20 cellular contexts compared by ENCODE assay signal in the genomic region with DNA sequence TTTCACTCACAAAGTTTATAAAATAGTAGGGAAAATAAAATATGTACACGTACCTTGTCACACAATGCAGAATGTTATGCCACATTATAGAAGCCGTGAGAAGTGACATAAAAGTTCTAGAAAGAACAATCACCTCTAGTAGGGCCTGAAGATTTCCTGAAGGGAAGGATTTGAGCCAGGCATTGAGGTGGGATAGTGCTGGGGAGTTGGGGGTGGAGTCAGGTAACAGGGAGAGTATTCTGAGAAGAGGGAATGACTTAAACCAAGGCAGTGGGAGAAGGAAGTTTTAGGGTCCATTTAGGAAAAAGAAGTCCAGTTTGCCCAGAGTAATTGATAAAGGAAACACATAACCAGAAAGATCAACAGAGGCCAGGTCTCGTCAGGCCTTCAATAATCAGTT.
A peak's percentile ranks its signal among the peaks of the same experiment; 100 is the strongest.
DNase-seq lines count a peak whose midpoint lies in the region; ATAC-seq, FAIRE-seq and TF ChIP-seq lines count a peak whose summit lies in the region.
"Had no signal": no experiment of that assay in that cellular context is flagged by ENCODE, and none has a peak within 500 bp of the region (broad histone marks: within the 10 kb centered on the region; RNA-seq: fewer than 3 reads in every experiment).

No MANE protein-coding gene starts in this region.

- no peak overlapping the region for H2BK120ac ChIP-seq in H9 (ENCODE audit: low read depth, low read length, poor library complexity, severe bottlenecking)

- H3K4me3 Mint-ChIP-seq in activated naive CD4-positive, alpha-beta T cell treated with anti-CD3 and anti-CD28 coated beads, Interleukin-2, amount 10 ng/mL, durations not matched to agents 7 days and 5 days = no peak overlapping the region
- H3K4me3 Mint-ChIP-seq in H9 = no peak overlapping the region
- no peak overlapping the region for H3K4me3 Mint-ChIP-seq in activated naive CD8-positive, alpha-beta T cell treated with anti-CD3 and anti-CD28 coated beads, Interleukin-2, amount 50 U/mL, for 24 hours
- no peak overlapping the region for H3K4me3 Mint-ChIP-seq in stimulated activated effector memory CD8-positive, alpha-beta T cell treated with anti-CD3 and anti-CD28 coated beads, Interleukin-12 subunit alpha, Interleukin-12 subunit beta, amount 100 ng/mL, for 72 hours
- H3K4me3 Mint-ChIP-seq: CD8-positive, alpha-beta memory T cell had no signal

- DNase-seq in activated naive CD4-positive, alpha-beta T cell treated with anti-CD3 and anti-CD28 coated beads, Interleukin-2, amount 10 ng/mL, durations not matched to agents 7 days and 5 days = no peak
- DNase-seq in activated naive CD4-positive, alpha-beta T cell (lab: John Stamatoyannopoulos, UW) = no peak
- no peak for DNase-seq in H9
- no peak for DNase-seq in activated naive CD8-positive, alpha-beta T cell treated with anti-CD3 and anti-CD28 coated beads, Interleukin-2, amount 50 U/mL, for 24 hours
- DNase-seq in stimulated activated effector memory CD8-positive, alpha-beta T cell treated with anti-CD3 and anti-CD28 coated beads, Interleukin-12 subunit alpha, Interleukin-12 subunit beta, amount 100 ng/mL, for 72 hours (ENCODE audit: low spot score in 2 of 2) = no peak
- no peak for DNase-seq in H54 (ENCODE audit: insufficient read length, low spot score)
- DNase-seq in MM.1S = no peak
- DNase-seq: BE2C; CD8-positive, alpha-beta memory T cell; GF-D8; GOT3; MG63; NCI-H1105; NCI-H1694 treated with DMSO at 0.1 percent for 48 hours; NCI-H345; NCI-H526 treated with DMSO at 0.1 percent for 48 hours; NK-92 treated with Interleukin-12 subunit alpha and Interleukin-12 subunit beta, amount 100 ng/mL, for 24 hours had no signal

- no peak overlapping the region for H4K5ac ChIP-seq in H9 (ENCODE audit: insufficient read length, low read depth, low read length)

- no peak overlapping the region for H2BK12ac ChIP-seq in H9 (ENCODE audit: insufficient read length, low read depth, low read length)

- H3K9me3 Mint-ChIP-seq in activated naive CD4-positive, alpha-beta T cell treated with anti-CD3 and anti-CD28 coated beads, Interleukin-2, amount 10 ng/mL, durations not matched to agents 7 days and 5 days = no peaks in the 10 kb centered on the region
- H3K9me3 Mint-ChIP-seq in H9 = no peaks in the 10 kb centered on the region; a peak in 1 of 5 replicates
- H3K9me3 Mint-ChIP-seq in activated naive CD8-positive, alpha-beta T cell treated with anti-CD3 and anti-CD28 coated beads, Interleukin-2, amount 50 U/mL, for 24 hours = peaks cover 6% of the 10 kb centered on the region
- no peaks in the 10 kb centered on the region for H3K9me3 Mint-ChIP-seq in stimulated activated effector memory CD8-positive, alpha-beta T cell treated with anti-CD3 and anti-CD28 coated beads, Interleukin-12 subunit alpha, Interleukin-12 subunit beta, amount 100 ng/mL, for 72 hours
- H3K9me3 Mint-ChIP-seq: CD8-positive, alpha-beta memory T cell had no signal

- no peak overlapping the region for H3K27ac ChIP-seq in H9 (ENCODE audit: insufficient read length, low read depth, low read length)
- H3K27ac ChIP-seq in MM.1S (ENCODE audit: low read length) = no peak overlapping the region
- H3K27ac ChIP-seq: KMS-11, RWPE1 had no signal

- H3K9me2 ChIP-seq in MM.1S (replicated peaks; ENCODE audit: insufficient read depth, low read length) = no peaks in the 10 kb centered on the region

- CTCF ChIA-PET in activated naive CD4-positive, alpha-beta T cell treated with anti-CD3 and anti-CD28 coated beads, Interleukin-2, amount 10 ng/mL, durations not matched to agents 7 days and 5 days (lab: Charles Lee) = no interaction called here

- no peak overlapping the region for H3K4me3 ChIP-seq in MM.1S (ENCODE audit: low read length)
- H3K4me3 ChIP-seq: MG63 had no signal

- peaks cover 6% of the 10 kb centered on the region for H3K36me3 Mint-ChIP-seq in activated naive CD4-positive, alpha-beta T cell treated with anti-CD3 and anti-CD28 coated beads, Interleukin-2, amount 10 ng/mL, durations not matched to agents 7 days and 5 days
- H3K36me3 Mint-ChIP-seq in H9 (ENCODE audit: insufficient read depth in 1 of 3, low read depth in 3 of 3) = no peaks in the 10 kb centered on the region
- peaks cover 1% of the 10 kb centered on the region for H3K36me3 Mint-ChIP-seq in activated naive CD8-positive, alpha-beta T cell treated with anti-CD3 and anti-CD28 coated beads, Interleukin-2, amount 50 U/mL, for 24 hours (ENCODE audit: low read depth)
- no peaks in the 10 kb centered on the region for H3K36me3 Mint-ChIP-seq in stimulated activated effector memory CD8-positive, alpha-beta T cell treated with anti-CD3 and anti-CD28 coated beads, Interleukin-12 subunit alpha, Interleukin-12 subunit beta, amount 100 ng/mL, for 72 hours

- H3K27me3 Mint-ChIP-seq in activated naive CD4-positive, alpha-beta T cell treated with anti-CD3 and anti-CD28 coated beads, Interleukin-2, amount 10 ng/mL, durations not matched to agents 7 days and 5 days = no peaks in the 10 kb centered on the region
- H3K27me3 Mint-ChIP-seq in H9 (ENCODE audit: low read depth) = no peaks in the 10 kb centered on the region
- no peaks in the 10 kb centered on the region for H3K27me3 Mint-ChIP-seq in activated naive CD8-positive, alpha-beta T cell treated with anti-CD3 and anti-CD28 coated beads, Interleukin-2, amount 50 U/mL, for 24 hours

- H2AK5ac ChIP-seq in H9 (ENCODE audit: insufficient read length, low read length) = no peak overlapping the region

- TF ChIP-seq POLR2A in H54 (IDR thresholded peaks at IDR 0.05; ENCODE audit: low read depth, low read length) = no peak

- ATAC-seq in activated naive CD8-positive, alpha-beta T cell treated with anti-CD3 and anti-CD28 coated beads, Interleukin-2, amount 50 U/mL, for 24 hours = no peak
- no peak for ATAC-seq in stimulated activated effector memory CD8-positive, alpha-beta T cell treated with anti-CD3 and anti-CD28 coated beads, Interleukin-12 subunit alpha, Interleukin-12 subunit beta, amount 100 ng/mL, for 72 hours
- ATAC-seq: HepG2 had no signal

- no peak overlapping the region for H3K56ac ChIP-seq in H9 (ENCODE audit: insufficient read length, low read depth, low read length)

- H3K4me2 ChIP-seq in H9 (ENCODE audit: insufficient read depth, insufficient read length, low read length) (no peak overlapping the region), MM.1S (ENCODE audit: low read depth, low read length) (no peak overlapping the region)
- H3K4me2 ChIP-seq: KMS-11 had no signal

- peak overlapping the region; percentile 12 for H3K27ac Mint-ChIP-seq in activated naive CD4-positive, alpha-beta T cell treated with anti-CD3 and anti-CD28 coated beads, Interleukin-2, amount 10 ng/mL, durations not matched to agents 7 days and 5 days
- H3K27ac Mint-ChIP-seq in H9 = peak overlapping the region in 2 of 3 experiments; percentile 16 to 45; a peak in 4 of 7 replicates
- H3K27ac Mint-ChIP-seq in activated naive CD8-positive, alpha-beta T cell treated with anti-CD3 and anti-CD28 coated beads, Interleukin-2, amount 50 U/mL, for 24 hours = peak overlapping the region; percentile 81
- peak overlapping the region; percentile 35 for H3K27ac Mint-ChIP-seq in stimulated activated effector memory CD8-positive, alpha-beta T cell treated with anti-CD3 and anti-CD28 coated beads, Interleukin-12 subunit alpha, Interleukin-12 subunit beta, amount 100 ng/mL, for 72 hours

- WGBS in H9 (ENCODE audit: extremely low coverage, insufficient read length, low lambda C conversion rate) = no CpG with 5 or more reads among the region's 3 CpGs

- no peak overlapping the region for H3K18ac ChIP-seq in H9 (ENCODE audit: insufficient read length, low read depth, low read length)

- H3K36me3 ChIP-seq in MM.1S (replicated peaks; ENCODE audit: insufficient read depth, low read length) = no peaks in the 10 kb centered on the region
- H3K36me3 ChIP-seq: BE2C, MG63 had no signal

- H3K4me1 ChIP-seq in H9 (ENCODE audit: insufficient read depth, low read length) (no peaks in the 10 kb centered on the region; the same call in 1 of the 2 replicates), MM.1S (ENCODE audit: low read length) (peaks cover 29% of the 10 kb centered on the region)
- H3K4me1 ChIP-seq: BE2C had no signal

- no peaks in the 10 kb centered on the region for H3K9me3 ChIP-seq in H9 (ENCODE audit: control insufficient read depth, low read depth, low read length)
- H3K9me3 ChIP-seq in MM.1S (replicated peaks; ENCODE audit: insufficient read depth, low read length) = no peaks in the 10 kb centered on the region
- H3K9me3 ChIP-seq: BE2C, MG63 had no signal

- no peak overlapping the region for H3K23ac ChIP-seq in H9 (ENCODE audit: insufficient read length, low read depth, low read length)

- H4K91ac ChIP-seq in H9 (ENCODE audit: insufficient read length, low read depth, low read length) = no peak overlapping the region

- no peaks in the 10 kb centered on the region for H4K20me1 ChIP-seq in H9 (ENCODE audit: control insufficient read depth, insufficient read depth, insufficient read length)
- H4K20me1 ChIP-seq in MM.1S (ENCODE audit: insufficient read depth, low read length) = no peaks in the 10 kb centered on the region

- FAIRE-seq in H54 (lab: Jason Lieb, UNC) = no peak
- FAIRE-seq: HepG2 had no signal

- H3K79me1 ChIP-seq in H9 (ENCODE audit: insufficient read depth, low read depth, low read length, poor library complexity, severe bottlenecking) = no peaks in the 10 kb centered on the region

- H2AFZ ChIP-seq in H9 (ENCODE audit: low read length) (no peak overlapping the region), MM.1S (ENCODE audit: low read length) (no peak overlapping the region)

- H3F3A ChIP-seq in MM.1S (ENCODE audit: insufficient read depth, low read length) = peaks cover 7% of the 10 kb centered on the region

- H3K79me2 ChIP-seq in H9 (ENCODE audit: insufficient read depth, low read length) = no peaks in the 10 kb centered on the region
- no peaks in the 10 kb centered on the region for H3K79me2 ChIP-seq in MM.1S (ENCODE audit: low read length)

- no peak overlapping the region for H2BK15ac ChIP-seq in H9 (ENCODE audit: low read depth, low read length)

- H3K4ac ChIP-seq in H9 (ENCODE audit: low read depth, low read length) = no peak overlapping the region

- no peaks in the 10 kb centered on the region for H3K23me2 ChIP-seq in H9 (ENCODE audit: insufficient read length, low read depth, low read length, poor library complexity, severe bottlenecking)

- H2BK20ac ChIP-seq in H9 (ENCODE audit: low read depth, low read length, poor library complexity, severe bottlenecking) = no peak overlapping the region

- peaks cover 53% of the 10 kb centered on the region for H3K4me1 Mint-ChIP-seq in activated naive CD4-positive, alpha-beta T cell treated with anti-CD3 and anti-CD28 coated beads, Interleukin-2, amount 10 ng/mL, durations not matched to agents 7 days and 5 days
- peaks cover 17 to 21% of the 10 kb centered on the region in 2 experiments for H3K4me1 Mint-ChIP-seq in H9
- peaks cover 82% of the 10 kb centered on the region for H3K4me1 Mint-ChIP-seq in activated naive CD8-positive, alpha-beta T cell treated with anti-CD3 and anti-CD28 coated beads, Interleukin-2, amount 50 U/mL, for 24 hours
- H3K4me1 Mint-ChIP-seq in stimulated activated effector memory CD8-positive, alpha-beta T cell treated with anti-CD3 and anti-CD28 coated beads, Interleukin-12 subunit alpha, Interleukin-12 subunit beta, amount 100 ng/mL, for 72 hours = peaks cover 13% of the 10 kb centered on the region

- no peak overlapping the region for H4K8ac ChIP-seq in H9 (replicated peaks; ENCODE audit: insufficient read length, low read depth, low read length)

- no peak overlapping the region for H2BK5ac ChIP-seq in H9 (ENCODE audit: insufficient read length, low read length)

- no peak for TF ChIP-seq CTCF in H9 (conservative IDR thresholded peaks at IDR 0.05)
- TF ChIP-seq CTCF in MM.1S (IDR thresholded peaks at IDR 0.05; ENCODE audit: low read length) = no peak

- no peak overlapping the region for H3K9ac ChIP-seq in H9 (ENCODE audit: extremely low read depth, insufficient read length, low read length)
- no peak overlapping the region for H3K9ac ChIP-seq in MM.1S (ENCODE audit: low read length)
- H3K9ac ChIP-seq: KMS-11 had no signal

- no peak overlapping the region for H3T11ph ChIP-seq in H9 (ENCODE audit: low read length)

- H3K27me3 ChIP-seq in H9 (ENCODE audit: insufficient read depth, low read length) (no peaks in the 10 kb centered on the region), MM.1S (replicated peaks; ENCODE audit: insufficient read depth, low read length) (no peaks in the 10 kb centered on the region)
- H3K27me3 ChIP-seq: BE2C, MG63 had no signal

- no peak overlapping the region for H3K14ac ChIP-seq in H9 (ENCODE audit: insufficient read depth, low read length)

Comparison
In these comparisons a context has a peak if more than half of its experiments do, and no peak if none do; other contexts are left out.
1. H3K27ac Mint-ChIP-seq: peak in every context shown above with its lines; median percentile 81 in activated naive CD8-positive, alpha-beta T cell treated with anti-CD3 and anti-CD28 coated beads, Interleukin-2, amount 50 U/mL, for 24 hours; 35 in stimulated activated effector memory CD8-positive, alpha-beta T cell treated with anti-CD3 and anti-CD28 coated beads, Interleukin-12 subunit alpha, Interleukin-12 subunit beta, amount 100 ng/mL, for 72 hours; 30 in H9; 12 in activated naive CD4-positive, alpha-beta T cell treated with anti-CD3 and anti-CD28 coated beads, Interleukin-2, amount 10 ng/mL, durations not matched to agents 7 days and 5 days.